13 cellular contexts compared by ENCODE assay signal in the genomic region with DNA sequence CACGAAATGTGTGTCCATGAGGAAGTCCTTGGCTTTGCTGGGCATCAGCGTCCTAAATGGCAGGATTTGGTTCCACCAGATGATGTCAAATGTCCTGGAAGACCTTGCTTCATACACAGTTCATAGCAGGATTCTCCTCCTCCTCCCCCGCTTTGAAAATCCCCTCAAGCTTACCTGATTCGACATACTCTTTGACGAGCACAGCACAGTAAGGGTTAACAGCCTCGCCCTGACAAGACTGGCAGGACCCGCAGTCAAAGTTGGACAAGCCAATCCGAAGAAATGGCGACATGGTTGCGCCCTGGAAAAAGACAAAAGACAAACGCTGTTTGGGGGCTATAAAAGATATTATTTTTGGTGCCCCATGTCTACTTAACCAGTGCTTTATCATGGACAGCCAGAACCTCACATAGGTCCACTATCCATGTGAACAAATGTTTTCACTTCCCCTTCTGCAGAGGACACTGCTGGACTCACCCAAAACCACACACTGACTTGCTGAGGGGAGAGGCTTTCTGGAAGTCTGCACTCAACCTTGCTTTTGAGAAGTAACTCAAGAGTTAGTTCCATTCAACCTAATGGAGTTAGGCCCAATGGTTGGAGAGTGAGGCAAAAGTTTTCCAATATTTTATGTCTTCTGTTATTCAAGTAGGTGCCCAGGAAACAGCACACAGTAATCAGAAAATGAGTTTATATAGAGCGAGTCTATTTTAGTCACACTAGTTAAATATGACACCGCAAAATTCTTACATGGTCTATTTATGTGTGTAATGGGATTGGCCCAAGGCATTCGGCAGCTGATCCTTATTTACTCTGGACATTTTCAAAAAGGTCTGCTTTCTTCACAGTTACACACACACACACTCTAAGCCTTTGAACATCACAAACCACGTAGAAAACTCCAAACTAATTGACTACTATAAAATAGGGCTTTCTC.
DNase-seq lines count a peak whose midpoint lies in the region; ATAC-seq and TF ChIP-seq lines count a peak whose summit lies in the region.
"Had no signal": no experiment of that assay in that cellular context is flagged by ENCODE, and none has a peak within 500 bp of the region (broad histone marks: within the 10 kb centered on the region; RNA-seq: fewer than 3 reads in every experiment).

No MANE protein-coding gene starts in this region.

- H3K36me3 ChIP-seq in CD8-positive, alpha-beta T cell (ENCODE audit: insufficient read depth, low read length) = peaks cover 20% of the 10 kb centered on the region
- H3K36me3 ChIP-seq in KOPT-K1 (ENCODE audit: insufficient read depth, low read length) = peaks cover 48% of the 10 kb centered on the region
- no peaks in the 10 kb centered on the region for H3K36me3 ChIP-seq in adipocyte (ENCODE audit: control insufficient read depth, insufficient read depth, low read length, severe bottlenecking)
- H3K36me3 ChIP-seq: SJSA1, thyroid gland had no signal

- H3K9me3 Mint-ChIP-seq in CD8-positive, alpha-beta T cell = no peaks in the 10 kb centered on the region
- no peaks in the 10 kb centered on the region for H3K9me3 Mint-ChIP-seq in natural killer cell

- no peak overlapping the region for H3K27ac ChIP-seq in CD8-positive, alpha-beta T cell (ENCODE audit: low read depth, low read length)
- H3K27ac ChIP-seq in KOPT-K1 (ENCODE audit: low read depth, low read length, poor library complexity, severe bottlenecking) = peak overlapping the region; percentile 30
- H3K27ac ChIP-seq: SJSA1, thyroid gland had no signal

- H3K27me3 Mint-ChIP-seq in CD8-positive, alpha-beta T cell (ENCODE audit: low read depth) = no peaks in the 10 kb centered on the region
- no peaks in the 10 kb centered on the region for H3K27me3 Mint-ChIP-seq in natural killer cell (ENCODE audit: low read depth in 2 of 2)

- H3K9me3 ChIP-seq in CD8-positive, alpha-beta T cell (ENCODE audit: low read length) = no peaks in the 10 kb centered on the region
- peaks cover 22% of the 10 kb centered on the region for H3K9me3 ChIP-seq in KOPT-K1 (ENCODE audit: insufficient read depth, low read length, poor library complexity, severe bottlenecking)
- H3K9me3 ChIP-seq in adipocyte (ENCODE audit: control insufficient read depth, low read length) = peaks cover 3% of the 10 kb centered on the region
- H3K9me3 ChIP-seq: Caco-2, SJSA1, thyroid gland had no signal

- ATAC-seq in CD8-positive, alpha-beta T cell = no peak
- ATAC-seq in natural killer cell (no peak), GM18520 (IDR thresholded peaks at IDR 0.05; ENCODE audit: unreplicated experiment) (no peak), HG03139 (IDR thresholded peaks at IDR 0.05; ENCODE audit: unreplicated experiment) (no peak)

- peaks cover 43% of the 10 kb centered on the region for H3K4me1 ChIP-seq in CD8-positive, alpha-beta T cell (ENCODE audit: insufficient read depth, low read length)
- no peaks in the 10 kb centered on the region for H3K4me1 ChIP-seq in adipocyte (ENCODE audit: control insufficient read depth, insufficient read depth, low read length)
- H3K4me1 ChIP-seq: Caco-2, SJSA1, thyroid gland had no signal

- H3K4me3 Mint-ChIP-seq in CD8-positive, alpha-beta T cell = no peak overlapping the region
- H3K4me3 Mint-ChIP-seq in natural killer cell = no peak overlapping the region
- H3K4me3 Mint-ChIP-seq: naive B cell had no signal

- POLR2A ChIA-PET in CD8-positive, alpha-beta T cell (lab: Charles Lee) = interaction anchor here (1.6 kb wide), 1 partner anchor 28 kb away, joined by 4 read pairs; no protein-coding TSS in a partner anchor

- CTCF ChIA-PET in CD8-positive, alpha-beta T cell (lab: Charles Lee) = interaction anchor here (0.6 to 3.1 kb wide), 12 partner anchors 17 to 163 kb away, joined by 3 to 18 read pairs (median 4); no protein-coding TSS in a partner anchor

- no peak overlapping the region for H3K4me3 ChIP-seq in CD8-positive, alpha-beta T cell (ENCODE audit: low read depth, low read length)
- H3K4me3 ChIP-seq in adipocyte (ENCODE audit: low read length) = no peak overlapping the region
- H3K4me3 ChIP-seq: SJSA1, thyroid gland had no signal

- H3K9ac ChIP-seq in adipocyte (ENCODE audit: low read length) = no peak overlapping the region

- no peaks in the 10 kb centered on the region for H3K27me3 ChIP-seq in CD8-positive, alpha-beta T cell (ENCODE audit: insufficient read depth, low read length)
- H3K27me3 ChIP-seq in adipocyte (replicated peaks; ENCODE audit: control insufficient read depth, insufficient read depth, low read length) = peaks cover 17% of the 10 kb centered on the region
- H3K27me3 ChIP-seq: thyroid gland had no signal

- H3K4me1 Mint-ChIP-seq in CD8-positive, alpha-beta T cell (ENCODE audit: low read depth) = peaks cover 79% of the 10 kb centered on the region
- H3K4me1 Mint-ChIP-seq in natural killer cell = peaks cover 70 to 82% of the 10 kb centered on the region in 2 donors

- peaks cover 61% of the 10 kb centered on the region for H3K36me3 Mint-ChIP-seq in CD8-positive, alpha-beta T cell
- peaks cover 13% of the 10 kb centered on the region for H3K36me3 Mint-ChIP-seq in natural killer cell
- H3K36me3 Mint-ChIP-seq: naive B cell had no signal

- intact Hi-C loops in CD8-positive, alpha-beta T cell (cut with DNase I, micrococcal nuclease) = loop anchor here in 1 of 2 experiments (5.0 kb wide), 1 partner anchor 132 kb away; no protein-coding TSS in a partner anchor
- intact Hi-C loops in natural killer cell (cut with micrococcal nuclease) = no loop called here

- H3K27ac Mint-ChIP-seq in CD8-positive, alpha-beta T cell = peak overlapping the region; percentile 65
- H3K27ac Mint-ChIP-seq in natural killer cell = peak overlapping the region; percentile 82 to 91
- H3K27ac Mint-ChIP-seq: naive B cell had no signal

- no peak for DNase-seq in CD8-positive, alpha-beta T cell
- DNase-seq in adipocyte (ENCODE audit: low read depth) = peak; percentile 5
- DNase-seq in natural killer cell = no peak
- no peak for DNase-seq in NCI-H187 treated with DMSO at 0.1 percent for 48 hours (lab: John Stamatoyannopoulos, UW)
- DNase-seq: Caco-2, naive B cell, NCI-H1105 treated with DMSO at 0.1 percent for 48 hours, NCI-H2227 treated with DMSO at 0.1 percent for 48 hours, thyroid gland had no signal

- TF ChIP-seq CTCF in CD8-positive, alpha-beta T cell (IDR thresholded peaks at IDR 0.05) = no peak
- no peak for TF ChIP-seq CTCF in natural killer cell (IDR thresholded peaks at IDR 0.05)
